ENCODE assay signal across 17 cellular contexts in genomic region chr5:75007537-75007847, GRCh38. TPM values are rescaled to one million over a fixed set of nuclear protein-coding genes. Genes with fewer than 3 reads are reported as not detected.
DNase-seq lines count a peak whose midpoint lies in the region; ATAC-seq, FAIRE-seq and TF ChIP-seq lines count a peak whose summit lies in the region.
"Had no signal": no experiment of that assay in that cellular context is flagged by ENCODE, and none has a peak within 500 bp of the region (broad histone marks: within the 10 kb centered on the region; RNA-seq: fewer than 3 reads in every experiment).

No MANE protein-coding gene starts in this region.

- WGBS in pancreas, 2 donors = 89% methylated on average over 7 of the region's 7 CpGs

- no peaks in the 10 kb centered on the region for H3K36me3 ChIP-seq in left lung
- H3K36me3 ChIP-seq in pancreas = no peaks in the 10 kb centered on the region
- H3K36me3 ChIP-seq: colonic mucosa, right atrium auricular region had no signal

- H3K27me3 ChIP-seq in left lung = no peaks in the 10 kb centered on the region
- H3K27me3 ChIP-seq in pancreas = no peaks in the 10 kb centered on the region
- H3K27me3 ChIP-seq: colonic mucosa, right atrium auricular region had no signal

- no peak for TF ChIP-seq CTCF in AG09309 (IDR thresholded peaks at IDR 0.05; ENCODE audit: control insufficient read depth, insufficient read depth, low read depth, low read length, missing control alignments)
- no peak for TF ChIP-seq CTCF in choroid plexus epithelial cell (conservative IDR thresholded peaks at IDR 0.05; ENCODE audit: low read depth, low read length)
- no peak for TF ChIP-seq CTCF in left lung (IDR thresholded peaks at IDR 0.05)
- no peak for TF ChIP-seq CTCF in pancreas (IDR thresholded peaks at IDR 0.05)

- peaks cover 0 to 11% of the 10 kb centered on the region in 2 donors for H3K9me3 ChIP-seq in left lung
- no peaks in the 10 kb centered on the region for H3K9me3 ChIP-seq in pancreas
- H3K9me3 ChIP-seq: colonic mucosa had no signal

- H3K4me1 ChIP-seq in left lung (no peaks in the 10 kb centered on the region), pancreas (peaks cover 3 to 6% (median 6%) of the 10 kb centered on the region in 3 donors)
- H3K4me1 ChIP-seq: colonic mucosa, right atrium auricular region had no signal

- peak; percentile 56 for ATAC-seq in left lung
- no peak for ATAC-seq in pancreas
- no peak for ATAC-seq in sciatic nerve
- ATAC-seq in GM21619 (IDR thresholded peaks at IDR 0.05; ENCODE audit: unreplicated experiment) = no peak

- DNase-seq in AG09309 (ENCODE audit: low read depth) = peak; percentile 91
- peak; percentile 91 for DNase-seq in NCI-H226
- peak; percentile 90 for DNase-seq in choroid plexus epithelial cell (ENCODE audit: low read depth)
- DNase-seq in left lung = no peak
- DNase-seq in pancreas = no peak
- no peak for DNase-seq in sciatic nerve (ENCODE audit: low spot score)
- no peak for DNase-seq in HTR-8/SVneo (ENCODE audit: insufficient read length, low spot score)
- DNase-seq: ACHN; activated CD4-positive, alpha-beta T cell treated with anti-CD3 and anti-CD28 coated beads for 48 hours; activated gamma-delta T cell treated with Interleukin-2 at 50 U/mL for 16 hours; colonic mucosa; NCI-H2029; nephron progenitor cell; OCI-M1; SIG-M5 had no signal

- H3K4me3 ChIP-seq in AG09309 (ENCODE audit: control insufficient read depth, low read depth, low read length) (no peak overlapping the region), choroid plexus epithelial cell (ENCODE audit: low read depth, low read length) (no peak overlapping the region), left lung (no peak overlapping the region), pancreas (no peak overlapping the region)
- H3K4me3 ChIP-seq: colonic mucosa, right atrium auricular region had no signal

- FAIRE-seq in pancreas (lab: Jason Lieb, UNC) (no peak), HTR-8/SVneo (lab: Jason Lieb, UNC) (no peak)

- intact Hi-C loops in left lung (cut with DNase I) (no loop called here), pancreas (cut with DNase I) (no loop called here), sciatic nerve (cut with DNase I) (no loop called here)

- no peak overlapping the region for H3K27ac ChIP-seq in left lung
- no peak overlapping the region for H3K27ac ChIP-seq in pancreas
- H3K27ac ChIP-seq: colonic mucosa, right atrium auricular region had no signal

RNA-seq across cellular contexts. Expression of gene GCNT4, which starts 44.9 kb away (rescaled TPM):
- total RNA-seq in left lung (1 to 10 TPM; 1.7 to 3.6 TPM), pancreas (1 to 10 TPM; 1.5 to 6.4 (median 2.8) TPM), sciatic nerve (1.4 TPM)
- polyA plus RNA-seq in pancreas = 1 to 10 TPM; 1.7 to 3.2 TPM

Comparison
In these comparisons a context has a peak if more than half of its experiments do, and no peak if none do; other contexts are left out.
1. DNase-seq: peak in AG09309 (single experiment), NCI-H226 (single experiment) and choroid plexus epithelial cell (single experiment); none in left lung (0 of 2), pancreas (0 of 6), sciatic nerve (single experiment) and HTR-8/SVneo (single experiment).